Comparison of ENCODE assay signal across 12 cellular contexts in the genomic region with DNA sequence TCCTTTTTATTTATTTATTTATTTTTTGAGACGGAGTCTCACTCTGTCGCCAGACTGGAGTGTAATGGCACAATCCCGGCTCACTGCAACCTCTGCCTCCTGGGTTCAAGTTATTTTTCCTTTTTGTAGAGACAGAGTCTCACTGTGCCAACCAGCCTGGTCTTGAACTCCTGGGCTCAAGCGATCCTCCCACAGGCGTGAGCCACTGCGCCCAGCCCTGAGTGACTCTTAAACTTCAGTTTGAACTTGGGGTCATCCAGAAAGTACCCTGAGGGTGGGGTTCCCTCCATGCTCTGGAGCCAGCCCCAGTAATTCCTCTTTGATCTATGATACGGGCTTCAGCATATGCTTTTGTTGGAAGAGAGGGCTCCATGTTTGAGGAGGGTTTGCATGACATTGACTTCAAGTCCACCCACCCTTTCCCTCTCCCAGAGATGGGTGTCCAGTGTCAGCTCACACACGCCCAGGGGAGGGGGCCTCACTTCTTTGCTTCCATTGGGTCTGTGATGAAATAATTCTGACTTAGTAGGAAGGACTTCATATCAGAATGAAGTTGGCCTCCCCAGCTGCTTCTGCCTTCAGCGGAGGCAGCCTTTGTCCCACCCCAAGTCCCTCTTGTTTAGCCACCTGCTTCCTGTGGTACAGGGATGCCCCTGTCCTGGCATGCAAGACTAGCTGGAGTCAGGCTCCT. TPM values are rescaled to one million over a fixed set of nuclear protein-coding genes. Genes with fewer than 3 reads are reported as not detected.
"Had no signal": no experiment of that assay in that cellular context is flagged by ENCODE, and none has a peak within 500 bp of the region (broad histone marks: within the 10 kb centered on the region; RNA-seq: fewer than 3 reads in every experiment).

No MANE protein-coding gene starts in this region.

- H3K9me3 Mint-ChIP-seq: GM23338, H9, HFFc6 had no signal

- FAIRE-seq: H1, H54 had no signal

- H3K4me3 Mint-ChIP-seq: GM23338, H9, HFFc6 had no signal

- H3K4me1 ChIP-seq: HAP-1 had no signal

- H3K4me2 ChIP-seq: GM23338 had no signal

- H3K4me1 Mint-ChIP-seq: GM23338 had no signal

- H2AFZ ChIP-seq: GM23248, GM23338 had no signal

- H3K27ac ChIP-seq: GM23248 had no signal

- DNase-seq: GM23248, GOT3, H7, H9, HCEC 1CT, HFFc6 had no signal

- H3K4me3 ChIP-seq: GM23248, GM23338, HAP-1 had no signal

- H3K27ac Mint-ChIP-seq: GM23338, H9, HFFc6 had no signal

- ATAC-seq: HCT116 had no signal

- H3K9ac ChIP-seq: GM23248 had no signal

- H3K9me3 ChIP-seq: HAP-1 had no signal

RNA-seq across cellular contexts. Expression of a gene that starts 11.9 kb away (rescaled TPM):
- total RNA-seq: GM23248, GM23338, H1, H4, H9, HFFc6 had no signal
- polyA plus RNA-seq: GM23248 had no signal

RNA-seq across cellular contexts. Expression of a gene that starts 30.4 kb away (rescaled TPM):
- total RNA-seq: GM23338 had no signal
- polyA plus RNA-seq: GM23338 had no signal
